7 cellular contexts compared by ENCODE assay signal in genomic region chr9:1604942-1605560, GRCh38.
DNase-seq lines count a peak whose midpoint lies in the region; ATAC-seq and TF ChIP-seq lines count a peak whose summit lies in the region.

No MANE protein-coding gene starts in this region.

- H3K4me1 Mint-ChIP-seq in activated T-helper 17 cell treated with anti-CD3 and anti-CD28 coated beads, Interleukin-2, amount 50 U/mL, for 72 hours = no peaks in the 10 kb centered on the region
- H3K4me1 Mint-ChIP-seq in neural crest cell (no peaks in the 10 kb centered on the region), immature natural killer cell (no peaks in the 10 kb centered on the region)

- H3K27me3 Mint-ChIP-seq in activated T-helper 17 cell treated with anti-CD3 and anti-CD28 coated beads, Interleukin-2, amount 50 U/mL, for 72 hours = peaks cover 19% of the 10 kb centered on the region
- peaks cover 3% of the 10 kb centered on the region for H3K27me3 Mint-ChIP-seq in neural crest cell (ENCODE audit: low read depth)
- peaks cover 0 to 10% (median 2%) of the 10 kb centered on the region in 3 donors for H3K27me3 Mint-ChIP-seq in immature natural killer cell (ENCODE audit: low read depth in 3 of 3)

- TF ChIP-seq CTCF in NB4 (IDR thresholded peaks at IDR 0.05; ENCODE audit: low read depth, low read length) (peak; percentile 86), neural crest cell (conservative IDR thresholded peaks at IDR 0.05) (peak; percentile 73)

- H3K36me3 ChIP-seq in H7 (replicated peaks; ENCODE audit: control insufficient read depth, insufficient read depth, low read length) = no peaks in the 10 kb centered on the region

- no peak overlapping the region for H3K4me3 ChIP-seq in H7 (ENCODE audit: insufficient read depth, low read depth, low read length)
- no peak overlapping the region for H3K4me3 ChIP-seq in NB4 (ENCODE audit: low read depth, low read length)

- no peak overlapping the region for H3K27ac Mint-ChIP-seq in activated T-helper 17 cell treated with anti-CD3 and anti-CD28 coated beads, Interleukin-2, amount 50 U/mL, for 72 hours
- H3K27ac Mint-ChIP-seq in neural crest cell (ENCODE audit: unreplicated experiment) (no peak overlapping the region), immature natural killer cell (no peak overlapping the region)

- peak; percentile 7 for DNase-seq in H7
- DNase-seq in NB4 (ENCODE audit: low read depth) = peak; percentile 70
- no peak for DNase-seq in neural crest cell (ENCODE audit: low read depth, low spot score)
- no peak for DNase-seq in stimulated activated CD4-positive, alpha-beta T cell treated with anti-CD3 and anti-CD28 coated beads, Interleukin-4, amount 100 ng/mL, for 1 hour
- DNase-seq in immature natural killer cell = no peak

- H3K4me3 Mint-ChIP-seq in activated T-helper 17 cell treated with anti-CD3 and anti-CD28 coated beads, Interleukin-2, amount 50 U/mL, for 72 hours = no peak overlapping the region
- H3K4me3 Mint-ChIP-seq in neural crest cell (no peak overlapping the region), immature natural killer cell (no peak overlapping the region)

- TF ChIP-seq POLR2A in NB4 (IDR thresholded peaks at IDR 0.05; ENCODE audit: extremely low read depth, insufficient read length) = no peak

- H3K27me3 ChIP-seq in H7 (ENCODE audit: control insufficient read depth, insufficient read depth, low read length) = no peaks in the 10 kb centered on the region

- ATAC-seq in GM18499 (IDR thresholded peaks at IDR 0.05; ENCODE audit: insufficient read depth, unreplicated experiment) = peak; percentile 55
- peak; percentile 23 for ATAC-seq in activated T-helper 17 cell treated with anti-CD3 and anti-CD28 coated beads, Interleukin-2, amount 50 U/mL, for 72 hours (replicated peaks)

- H3K9me3 Mint-ChIP-seq in activated T-helper 17 cell treated with anti-CD3 and anti-CD28 coated beads, Interleukin-2, amount 50 U/mL, for 72 hours = no peaks in the 10 kb centered on the region
- H3K9me3 Mint-ChIP-seq in neural crest cell = peaks cover 4% of the 10 kb centered on the region
- peaks cover 0 to 9% (median 0%) of the 10 kb centered on the region in 6 donors for H3K9me3 Mint-ChIP-seq in immature natural killer cell

- H3K36me3 Mint-ChIP-seq in activated T-helper 17 cell treated with anti-CD3 and anti-CD28 coated beads, Interleukin-2, amount 50 U/mL, for 72 hours (ENCODE audit: low read depth) = no peaks in the 10 kb centered on the region
- H3K36me3 Mint-ChIP-seq in neural crest cell (ENCODE audit: low read depth) (no peaks in the 10 kb centered on the region), immature natural killer cell (no peaks in the 10 kb centered on the region)

Comparison
In these comparisons a context has a peak if more than half of its experiments do, and no peak if none do; other contexts are left out.
1. DNase-seq: peak in H7 (single experiment) and NB4 (single experiment); none in neural crest cell (single experiment), stimulated activated CD4-positive, alpha-beta T cell treated with anti-CD3 and anti-CD28 coated beads, Interleukin-4, amount 100 ng/mL, for 1 hour (single experiment) and immature natural killer cell (0 of 3).